1 cellular context compared by ENCODE assay signal in genomic region chr11:128814856-128815705, GRCh38.
TF ChIP-seq lines count a peak whose summit lies in the region.

No MANE protein-coding gene starts in this region.

TF ChIP-seq in K562, 482 proteins besides CTCF, POLR2A, EP300 and RAD21 (continued from another document):
- peak; percentile 93 for TF ChIP-seq CHD7 (IDR thresholded peaks at IDR 0.05; ENCODE audit: low read depth, low read length)
